1 cellular context compared by ENCODE assay signal in genomic region chr4:143382539-143382938, GRCh38.
TF ChIP-seq lines count a peak whose summit lies in the region.

No MANE protein-coding gene starts in this region.

TF ChIP-seq in GM12878, 131 proteins besides CTCF, POLR2A, EP300 and RAD21 (continued from another document and continues in another):
- TF ChIP-seq BCLAF1 (IDR thresholded peaks at IDR 0.05) (no peak), GATAD2B (conservative IDR thresholded peaks at IDR 0.05; ENCODE audit: low read depth) (no peak), NR2C2 (IDR thresholded peaks at IDR 0.05; ENCODE audit: borderline replicate concordance, control insufficient read depth, insufficient read length, low read depth) (no peak), REST (IDR thresholded peaks at IDR 0.05; ENCODE audit: low read depth, low read length) (no peak), NRF1 (conservative IDR thresholded peaks at IDR 0.05; ENCODE audit: low read depth, low read length) (no peak), ATF3 (IDR thresholded peaks at IDR 0.05; ENCODE audit: borderline replicate concordance, extremely low read depth, low read depth, low read length) (no peak), BCL3 (IDR thresholded peaks at IDR 0.05; ENCODE audit: borderline replicate concordance, insufficient read depth, low read depth, low read length, poor library complexity, severe bottlenecking) (no peak), BHLHE40 (IDR thresholded peaks at IDR 0.05; ENCODE audit: borderline replicate concordance in 1 of 2, low read depth in 2 of 2, low read length in 1 of 2) (no peak), JUNB (IDR thresholded peaks at IDR 0.05) (no peak), LARP7 (IDR thresholded peaks at IDR 0.05) (no peak), BACH1 (IDR thresholded peaks at IDR 0.05; ENCODE audit: borderline replicate concordance) (no peak), ZNF274 (IDR thresholded peaks at IDR 0.05; ENCODE audit: insufficient read depth, insufficient read length) (no peak), RUNX3 (IDR thresholded peaks at IDR 0.05; ENCODE audit: low read length) (no peak), TBL1XR1 (IDR thresholded peaks at IDR 0.05; ENCODE audit: low read depth, low read length) (no peak), MAX (IDR thresholded peaks at IDR 0.05; ENCODE audit: low read depth, low read length) (no peak), PAX5 (IDR thresholded peaks at IDR 0.05; ENCODE audit: borderline replicate concordance, low read depth, low read length) (no peak), HDAC6 (IDR thresholded peaks at IDR 0.05; ENCODE audit: unreplicated experiment) (no peak), KDM1A (IDR thresholded peaks at IDR 0.05; ENCODE audit: borderline replicate concordance) (no peak), ATF7 (IDR thresholded peaks at IDR 0.05; ENCODE audit: low read depth) (no peak), NKRF (conservative IDR thresholded peaks at IDR 0.05) (no peak), ZNF384 (IDR thresholded peaks at IDR 0.05; ENCODE audit: borderline replicate concordance, low read depth, low read length) (peak; percentile 77), WRNIP1 (IDR thresholded peaks at IDR 0.05; ENCODE audit: borderline replicate concordance, low read depth, low read length) (no peak), ASH2L (IDR thresholded peaks at IDR 0.05; ENCODE audit: borderline replicate concordance, low read depth) (no peak), PRDM15 (CRISPR knock-in tag; IDR thresholded peaks at IDR 0.05) (no peak), PKNOX1 (IDR thresholded peaks at IDR 0.05) (0 out of 2 replicates have a peak, but pooled peaks have one; percentile 22), ZNF687 (IDR thresholded peaks at IDR 0.05) (peak; percentile 66; the same call in 1 of the 2 replicates), ZSCAN29 (IDR thresholded peaks at IDR 0.05) (no peak), CEBPZ (IDR thresholded peaks at IDR 0.05; ENCODE audit: low read depth, low read length) (no peak), HDGF (IDR thresholded peaks at IDR 0.05) (no peak), MYB (IDR thresholded peaks at IDR 0.05; ENCODE audit: borderline replicate concordance, low read depth, low read length) (no peak)
